In genomic region chr1:154182342-154183044, GRCh38 we compare ENCODE assay signal across 7 cellular contexts. TPM values are rescaled to one million over a fixed set of nuclear protein-coding genes. Genes with fewer than 3 reads are reported as not detected.
DNase-seq lines count a peak whose midpoint lies in the region; ATAC-seq and TF ChIP-seq lines count a peak whose summit lies in the region.

No MANE protein-coding gene starts in this region.

- H3K4me3 Mint-ChIP-seq in activated CD4-positive, alpha-beta T cell treated with anti-CD3 and anti-CD28 coated beads for 36 hours = peak overlapping the region; percentile 99

- H3K4me3 ChIP-seq in colonic mucosa (peak overlapping the region; percentile 95), left lung (peak overlapping the region; percentile 86 to 97)

- peak overlapping the region; percentile 100 for H3K27ac Mint-ChIP-seq in activated CD4-positive, alpha-beta T cell treated with anti-CD3 and anti-CD28 coated beads for 36 hours

- peak overlapping the region; percentile 92 to 94 for H3K9ac ChIP-seq in colonic mucosa (ENCODE audit: low read depth in 2 of 2, low read length in 2 of 2)

- H3K9me3 ChIP-seq in colonic mucosa (no peaks in the 10 kb centered on the region), left lung (no peaks in the 10 kb centered on the region)

- peak; percentile 30 for DNase-seq in NCI-H2196 treated with DMSO at 0.1 percent for 48 hours (lab: John Stamatoyannopoulos, UW; ENCODE audit: unreplicated experiment)
- DNase-seq in activated CD4-positive, alpha-beta T cell treated with anti-CD3 and anti-CD28 coated beads for 36 hours = peak; percentile 93
- DNase-seq in colonic mucosa = peak; percentile 92
- peak; percentile 93 to 94 for DNase-seq in left lung
- DNase-seq in stimulated activated CD4-positive, alpha-beta T cell treated with anti-CD3 and anti-CD28 coated beads, Interleukin-2, amount 100 ng/mL, for 48 hours = peak; percentile 66 to 67

- H3K4me1 ChIP-seq in colonic mucosa (peaks cover 33% of the 10 kb centered on the region), left lung (peaks cover 42 to 54% of the 10 kb centered on the region in 2 donors)

- no peaks in the 10 kb centered on the region for H3K9me3 Mint-ChIP-seq in activated CD4-positive, alpha-beta T cell treated with anti-CD3 and anti-CD28 coated beads for 36 hours (ENCODE audit: low read depth)

- ATAC-seq in HG02678 (IDR thresholded peaks at IDR 0.05; ENCODE audit: unreplicated experiment) = peak; percentile 60
- ATAC-seq in activated CD4-positive, alpha-beta T cell treated with anti-CD3 and anti-CD28 coated beads for 36 hours = peak; percentile 73
- peak; percentile 80 for ATAC-seq in left lung

- TF ChIP-seq CTCF in colonic mucosa (IDR thresholded peaks at IDR 0.05) (no peak), left lung (IDR thresholded peaks at IDR 0.05) (no peak)

- H3K27me3 Mint-ChIP-seq in activated CD4-positive, alpha-beta T cell treated with anti-CD3 and anti-CD28 coated beads for 36 hours = no peaks in the 10 kb centered on the region

- no peaks in the 10 kb centered on the region for H3K27me3 ChIP-seq in colonic mucosa
- H3K27me3 ChIP-seq in left lung = no peaks in the 10 kb centered on the region

- CTCF ChIA-PET in activated CD4-positive, alpha-beta T cell treated with anti-CD3 and anti-CD28 coated beads for 36 hours (lab: Charles Lee) = interaction anchor here (0.8 to 1.9 kb wide), 6 partner anchors 11 to 89 kb away, joined by 3 to 6 read pairs (median 4); a partner anchor contains a TSS

- intact Hi-C loops in activated CD4-positive, alpha-beta T cell treated with anti-CD3 and anti-CD28 coated beads for 36 hours (cut with DNase I, micrococcal nuclease) = loop anchor here (1.0 to 10.0 kb wide), 18 partner anchors 11 to 819 kb away; partner anchors contain the start of genes HAX1 (in 2 of the 2), RPS27 (in 2 of the 2), UBAP2L (in 2 of the 2) and ATP8B2 (in 1 of the 2)
- intact Hi-C loops in colonic mucosa (cut with DNase I) = no loop called here
- intact Hi-C loops in left lung (cut with DNase I) = no loop called here

- peaks cover 47% of the 10 kb centered on the region for H3K4me1 Mint-ChIP-seq in activated CD4-positive, alpha-beta T cell treated with anti-CD3 and anti-CD28 coated beads for 36 hours

- H3K36me3 ChIP-seq in colonic mucosa (no peaks in the 10 kb centered on the region), left lung (peaks cover 0 to 9% of the 10 kb centered on the region in 2 donors)

- peak; percentile 50 for TF ChIP-seq POLR2A in GM15510 (IDR thresholded peaks at IDR 0.05; ENCODE audit: borderline replicate concordance, extremely low read depth, insufficient read length)

- POLR2A ChIA-PET in activated CD4-positive, alpha-beta T cell treated with anti-CD3 and anti-CD28 coated beads for 36 hours (lab: Charles Lee) = interaction anchor here (0.6 to 1.2 kb wide), 6 partner anchors 11 to 281 kb away, joined by 3 to 5 read pairs (median 4); partner anchors contain the start of gene RPS27

- peaks cover 44% of the 10 kb centered on the region for H3K36me3 Mint-ChIP-seq in activated CD4-positive, alpha-beta T cell treated with anti-CD3 and anti-CD28 coated beads for 36 hours (ENCODE audit: low read depth)

- peak overlapping the region; percentile 99 for H3K27ac ChIP-seq in colonic mucosa
- H3K27ac ChIP-seq in left lung = peak overlapping the region; percentile 95 to 98

RNA-seq across cellular contexts. Expression of gene TPM3, which starts 9.4 kb away (rescaled TPM):
- total RNA-seq in activated CD4-positive, alpha-beta T cell treated with anti-CD3 and anti-CD28 coated beads for 36 hours = 100 to 1,000 TPM; 682 to 842 TPM
- total RNA-seq in colonic mucosa (100 to 1,000 TPM; 502 to 757 TPM), left lung (100 to 1,000 TPM; 318 to 406 TPM)

RNA-seq across cellular contexts. Expression of gene CFAP141, which starts 23.6 kb away (rescaled TPM):
- not detected for total RNA-seq in activated CD4-positive, alpha-beta T cell treated with anti-CD3 and anti-CD28 coated beads for 36 hours
- total RNA-seq in colonic mucosa (not detected), left lung (not detected)

RNA-seq across cellular contexts. Expression of gene NUP210L, which starts 27.6 kb away (rescaled TPM):
- total RNA-seq in activated CD4-positive, alpha-beta T cell treated with anti-CD3 and anti-CD28 coated beads for 36 hours = under 1 TPM; 0.04 to 0.05 TPM
- total RNA-seq in colonic mucosa = under 1 TPM; 0.10 to 0.11 TPM
- under 1 TPM; 0.16 to 0.26 TPM for total RNA-seq in left lung

RNA-seq across cellular contexts. Expression of gene UBAP2L, which starts 38.3 kb away (rescaled TPM):
- total RNA-seq in activated CD4-positive, alpha-beta T cell treated with anti-CD3 and anti-CD28 coated beads for 36 hours = 100 to 1,000 TPM; 205 to 255 TPM
- total RNA-seq in colonic mucosa = 100 to 1,000 TPM in 1 of 2 donors, 10 to 100 TPM in 1; 84.8 to 102 TPM
- 100 to 1,000 TPM; 131 to 144 TPM for total RNA-seq in left lung

Comparison
In these comparisons a context has a peak if more than half of its experiments do, and no peak if none do; other contexts are left out.
1. Peak in every context shown above with its lines: DNase-seq, ATAC-seq, H3K4me3 ChIP-seq and H3K27ac ChIP-seq.
2. DNase-seq: peak in every context shown above with its lines; median percentile 94 in left lung; 93 in activated CD4-positive, alpha-beta T cell treated with anti-CD3 and anti-CD28 coated beads for 36 hours; 92 in colonic mucosa; 66 in stimulated activated CD4-positive, alpha-beta T cell treated with anti-CD3 and anti-CD28 coated beads, Interleukin-2, amount 100 ng/mL, for 48 hours; 30 in NCI-H2196 treated with DMSO at 0.1 percent for 48 hours.
3. intact Hi-C loops: an anchor here in activated CD4-positive, alpha-beta T cell treated with anti-CD3 and anti-CD28 coated beads for 36 hours (1.0 to 10.0 kb wide); none called in colonic mucosa and left lung.